Comparison of ENCODE assay signal across 2 cellular contexts in genomic region chr6:84766796-84767590, GRCh38.
TF ChIP-seq lines count a peak whose summit lies in the region.

No MANE protein-coding gene starts in this region.

TF ChIP-seq in SK-N-SH, 30 proteins besides CTCF, POLR2A, EP300 and RAD21:
- TF ChIP-seq IRF3 (IDR thresholded peaks at IDR 0.05; ENCODE audit: low read depth, low read length) (no peak), TAF1 (IDR thresholded peaks at IDR 0.05; ENCODE audit: borderline replicate concordance, low read depth, low read length) (no peak), POLR2AphosphoS5 (IDR thresholded peaks at IDR 0.05; ENCODE audit: low read depth, low read length) (no peak), EZH2phosphoT487 (IDR thresholded peaks at IDR 0.05; ENCODE audit: borderline replicate concordance, low read depth) (peak; percentile 73; the same call in 1 of the 2 replicates)
- TF ChIP-seq, protein P1, sequence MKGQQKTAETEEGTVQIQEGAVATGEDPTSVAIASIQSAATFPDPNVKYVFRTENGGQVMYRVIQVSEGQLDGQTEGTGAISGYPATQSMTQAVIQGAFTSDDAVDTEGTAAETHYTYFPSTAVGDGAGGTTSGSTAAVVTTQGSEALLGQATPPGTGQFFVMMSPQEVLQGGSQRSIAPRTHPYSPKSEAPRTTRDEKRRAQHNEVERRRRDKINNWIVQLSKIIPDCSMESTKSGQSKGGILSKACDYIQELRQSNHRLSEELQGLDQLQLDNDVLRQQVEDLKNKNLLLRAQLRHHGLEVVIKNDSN (IDR thresholded peaks at IDR 0.05; ENCODE audit: borderline replicate concordance, low read depth) = no peak
TF ChIP-seq in SK-N-SH: peak in this region for 1.

TF ChIP-seq in WTC11, 78 proteins besides CTCF, POLR2A, EP300 and RAD21 (continued from another document):
- TF ChIP-seq, protein P2, sequence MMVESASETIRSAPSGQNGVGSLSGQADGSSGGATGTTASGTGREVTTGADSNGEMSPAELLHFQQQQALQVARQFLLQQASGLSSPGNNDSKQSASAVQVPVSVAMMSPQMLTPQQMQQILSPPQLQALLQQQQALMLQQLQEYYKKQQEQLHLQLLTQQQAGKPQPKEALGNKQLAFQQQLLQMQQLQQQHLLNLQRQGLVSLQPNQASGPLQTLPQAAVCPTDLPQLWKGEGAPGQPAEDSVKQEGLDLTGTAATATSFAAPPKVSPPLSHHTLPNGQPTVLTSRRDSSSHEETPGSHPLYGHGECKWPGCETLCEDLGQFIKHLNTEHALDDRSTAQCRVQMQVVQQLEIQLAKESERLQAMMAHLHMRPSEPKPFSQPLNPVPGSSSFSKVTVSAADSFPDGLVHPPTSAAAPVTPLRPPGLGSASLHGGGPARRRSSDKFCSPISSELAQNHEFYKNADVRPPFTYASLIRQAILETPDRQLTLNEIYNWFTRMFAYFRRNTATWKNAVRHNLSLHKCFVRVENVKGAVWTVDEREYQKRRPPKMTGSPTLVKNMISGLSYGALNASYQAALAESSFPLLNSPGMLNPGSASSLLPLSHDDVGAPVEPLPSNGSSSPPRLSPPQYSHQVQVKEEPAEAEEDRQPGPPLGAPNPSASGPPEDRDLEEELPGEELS (CRISPR knock-in tag; IDR thresholded peaks at IDR 0.05) = peak; percentile 62; the same call in 1 of the 2 replicates
- no peak for TF ChIP-seq NFATC4 (CRISPR knock-in tag; IDR thresholded peaks at IDR 0.05)
- no peak for TF ChIP-seq ELF4 (CRISPR knock-in tag; IDR thresholded peaks at IDR 0.05; ENCODE audit: low read depth)
- TF ChIP-seq IRF2 (CRISPR knock-in tag; IDR thresholded peaks at IDR 0.05; ENCODE audit: borderline replicate concordance, low read depth) = no peak
- no peak for TF ChIP-seq SMAD3 (CRISPR knock-in tag; IDR thresholded peaks at IDR 0.05; ENCODE audit: borderline replicate concordance)
- TF ChIP-seq FOXP1 (CRISPR knock-in tag; IDR thresholded peaks at IDR 0.05; ENCODE audit: borderline replicate concordance) = peak; percentile 49; the same call in 1 of the 2 replicates
- no peak for TF ChIP-seq ZBTB21 (CRISPR knock-in tag; IDR thresholded peaks at IDR 0.05; ENCODE audit: borderline replicate concordance)
- TF ChIP-seq, protein P3, sequence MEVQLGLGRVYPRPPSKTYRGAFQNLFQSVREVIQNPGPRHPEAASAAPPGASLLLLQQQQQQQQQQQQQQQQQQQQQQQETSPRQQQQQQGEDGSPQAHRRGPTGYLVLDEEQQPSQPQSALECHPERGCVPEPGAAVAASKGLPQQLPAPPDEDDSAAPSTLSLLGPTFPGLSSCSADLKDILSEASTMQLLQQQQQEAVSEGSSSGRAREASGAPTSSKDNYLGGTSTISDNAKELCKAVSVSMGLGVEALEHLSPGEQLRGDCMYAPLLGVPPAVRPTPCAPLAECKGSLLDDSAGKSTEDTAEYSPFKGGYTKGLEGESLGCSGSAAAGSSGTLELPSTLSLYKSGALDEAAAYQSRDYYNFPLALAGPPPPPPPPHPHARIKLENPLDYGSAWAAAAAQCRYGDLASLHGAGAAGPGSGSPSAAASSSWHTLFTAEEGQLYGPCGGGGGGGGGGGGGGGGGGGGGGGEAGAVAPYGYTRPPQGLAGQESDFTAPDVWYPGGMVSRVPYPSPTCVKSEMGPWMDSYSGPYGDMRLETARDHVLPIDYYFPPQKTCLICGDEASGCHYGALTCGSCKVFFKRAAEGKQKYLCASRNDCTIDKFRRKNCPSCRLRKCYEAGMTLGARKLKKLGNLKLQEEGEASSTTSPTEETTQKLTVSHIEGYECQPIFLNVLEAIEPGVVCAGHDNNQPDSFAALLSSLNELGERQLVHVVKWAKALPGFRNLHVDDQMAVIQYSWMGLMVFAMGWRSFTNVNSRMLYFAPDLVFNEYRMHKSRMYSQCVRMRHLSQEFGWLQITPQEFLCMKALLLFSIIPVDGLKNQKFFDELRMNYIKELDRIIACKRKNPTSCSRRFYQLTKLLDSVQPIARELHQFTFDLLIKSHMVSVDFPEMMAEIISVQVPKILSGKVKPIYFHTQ (CRISPR knock-in tag; IDR thresholded peaks at IDR 0.05) = no peak
- no peak for TF ChIP-seq ESRRA (CRISPR knock-in tag; IDR thresholded peaks at IDR 0.05; ENCODE audit: borderline replicate concordance)
- no peak for TF ChIP-seq ATF2 (CRISPR knock-in tag; IDR thresholded peaks at IDR 0.05; ENCODE audit: borderline replicate concordance, low read depth)
- TF ChIP-seq, protein P4, sequence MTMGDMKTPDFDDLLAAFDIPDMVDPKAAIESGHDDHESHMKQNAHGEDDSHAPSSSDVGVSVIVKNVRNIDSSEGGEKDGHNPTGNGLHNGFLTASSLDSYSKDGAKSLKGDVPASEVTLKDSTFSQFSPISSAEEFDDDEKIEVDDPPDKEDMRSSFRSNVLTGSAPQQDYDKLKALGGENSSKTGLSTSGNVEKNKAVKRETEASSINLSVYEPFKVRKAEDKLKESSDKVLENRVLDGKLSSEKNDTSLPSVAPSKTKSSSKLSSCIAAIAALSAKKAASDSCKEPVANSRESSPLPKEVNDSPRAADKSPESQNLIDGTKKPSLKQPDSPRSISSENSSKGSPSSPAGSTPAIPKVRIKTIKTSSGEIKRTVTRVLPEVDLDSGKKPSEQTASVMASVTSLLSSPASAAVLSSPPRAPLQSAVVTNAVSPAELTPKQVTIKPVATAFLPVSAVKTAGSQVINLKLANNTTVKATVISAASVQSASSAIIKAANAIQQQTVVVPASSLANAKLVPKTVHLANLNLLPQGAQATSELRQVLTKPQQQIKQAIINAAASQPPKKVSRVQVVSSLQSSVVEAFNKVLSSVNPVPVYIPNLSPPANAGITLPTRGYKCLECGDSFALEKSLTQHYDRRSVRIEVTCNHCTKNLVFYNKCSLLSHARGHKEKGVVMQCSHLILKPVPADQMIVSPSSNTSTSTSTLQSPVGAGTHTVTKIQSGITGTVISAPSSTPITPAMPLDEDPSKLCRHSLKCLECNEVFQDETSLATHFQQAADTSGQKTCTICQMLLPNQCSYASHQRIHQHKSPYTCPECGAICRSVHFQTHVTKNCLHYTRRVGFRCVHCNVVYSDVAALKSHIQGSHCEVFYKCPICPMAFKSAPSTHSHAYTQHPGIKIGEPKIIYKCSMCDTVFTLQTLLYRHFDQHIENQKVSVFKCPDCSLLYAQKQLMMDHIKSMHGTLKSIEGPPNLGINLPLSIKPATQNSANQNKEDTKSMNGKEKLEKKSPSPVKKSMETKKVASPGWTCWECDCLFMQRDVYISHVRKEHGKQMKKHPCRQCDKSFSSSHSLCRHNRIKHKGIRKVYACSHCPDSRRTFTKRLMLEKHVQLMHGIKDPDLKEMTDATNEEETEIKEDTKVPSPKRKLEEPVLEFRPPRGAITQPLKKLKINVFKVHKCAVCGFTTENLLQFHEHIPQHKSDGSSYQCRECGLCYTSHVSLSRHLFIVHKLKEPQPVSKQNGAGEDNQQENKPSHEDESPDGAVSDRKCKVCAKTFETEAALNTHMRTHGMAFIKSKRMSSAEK (CRISPR knock-in tag; IDR thresholded peaks at IDR 0.05; ENCODE audit: borderline replicate concordance) = no peak
- TF ChIP-seq ZNF671 (CRISPR knock-in tag; IDR thresholded peaks at IDR 0.05) = no peak
- TF ChIP-seq TCF7 (CRISPR knock-in tag; IDR thresholded peaks at IDR 0.05; ENCODE audit: low read depth) = no peak
- no peak for TF ChIP-seq RELA (CRISPR knock-in tag; IDR thresholded peaks at IDR 0.05; ENCODE audit: borderline replicate concordance)
- TF ChIP-seq KAT7 (CRISPR knock-in tag; IDR thresholded peaks at IDR 0.05; ENCODE audit: borderline replicate concordance) = no peak
- TF ChIP-seq, protein P5, sequence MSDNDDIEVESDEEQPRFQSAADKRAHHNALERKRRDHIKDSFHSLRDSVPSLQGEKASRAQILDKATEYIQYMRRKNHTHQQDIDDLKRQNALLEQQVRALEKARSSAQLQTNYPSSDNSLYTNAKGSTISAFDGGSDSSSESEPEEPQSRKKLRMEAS (CRISPR knock-in tag; IDR thresholded peaks at IDR 0.05) = peak; percentile 54; the same call in 1 of the 2 replicates
- TF ChIP-seq SMAD4 (CRISPR knock-in tag; IDR thresholded peaks at IDR 0.05) = no peak
- no peak for TF ChIP-seq ATF3 (CRISPR knock-in tag; conservative IDR thresholded peaks at IDR 0.05)
- no peak for TF ChIP-seq IRF1 (CRISPR knock-in tag; IDR thresholded peaks at IDR 0.05)
- TF ChIP-seq TEAD4 (CRISPR knock-in tag; IDR thresholded peaks at IDR 0.05) = 0 out of 2 replicates have a peak, but pooled peaks have one; percentile 10
- no peak for TF ChIP-seq NR3C1 (CRISPR knock-in tag; conservative IDR thresholded peaks at IDR 0.05; ENCODE audit: low read depth)
- 0 out of 2 replicates have a peak, but pooled peaks have one; percentile 36 for TF ChIP-seq ZNF281 (CRISPR knock-in tag; IDR thresholded peaks at IDR 0.05)
